ENCODE assay signal across 7 cellular contexts in genomic region chr2:108786354-108787208, GRCh38. TPM values are rescaled to one million over a fixed set of nuclear protein-coding genes. Genes with fewer than 3 reads are reported as not detected.
DNase-seq lines count a peak whose midpoint lies in the region; ATAC-seq, FAIRE-seq and TF ChIP-seq lines count a peak whose summit lies in the region.

A gene with protein sequence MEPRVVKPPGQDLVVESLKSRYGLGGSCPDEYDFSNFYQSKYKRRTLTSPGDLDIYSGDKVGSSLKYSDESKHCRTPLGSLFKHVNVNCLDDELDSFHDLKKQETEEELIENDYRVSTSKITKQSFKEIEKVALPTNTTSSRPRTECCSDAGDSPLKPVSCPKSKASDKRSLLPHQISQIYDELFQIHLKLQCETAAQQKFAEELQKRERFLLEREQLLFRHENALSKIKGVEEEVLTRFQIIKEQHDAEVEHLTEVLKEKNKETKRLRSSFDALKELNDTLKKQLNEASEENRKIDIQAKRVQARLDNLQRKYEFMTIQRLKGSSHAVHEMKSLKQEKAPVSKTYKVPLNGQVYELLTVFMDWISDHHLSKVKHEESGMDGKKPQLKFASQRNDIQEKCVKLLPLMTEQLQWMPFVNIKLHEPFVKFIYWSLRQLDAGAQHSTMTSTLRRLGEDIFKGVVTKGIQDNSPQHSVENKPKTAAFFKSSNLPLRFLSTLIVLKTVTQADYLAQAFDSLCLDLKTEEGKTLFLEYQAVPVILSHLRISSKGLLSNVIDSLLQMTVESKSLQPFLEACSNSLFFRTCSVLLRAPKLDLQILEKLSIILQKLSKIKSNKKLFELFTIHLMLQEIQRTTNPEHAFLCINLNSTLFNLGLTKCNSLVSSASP (plus strand): TSS chr2:108786771. CDS start chr2:108786823, 52 bp downstream.

- TF ChIP-seq CTCF in astrocyte (IDR thresholded peaks at IDR 0.05; ENCODE audit: insufficient read depth, low read depth, low read length) (no peak), retinal pigment epithelial cell (conservative IDR thresholded peaks at IDR 0.05; ENCODE audit: low read depth, low read length) (no peak)

- H3K4me1 ChIP-seq in astrocyte (ENCODE audit: insufficient read depth, low read length) = no peaks in the 10 kb centered on the region

- DNase-seq in GM18507 (ENCODE audit: extremely low spot score, insufficient read length, low read depth) = peak; percentile 88
- DNase-seq in NCI-H1930 (lab: John Stamatoyannopoulos, UW) = peak; percentile 82 to 86
- DNase-seq in T-helper 22 cell (ENCODE audit: low read depth) = peak; percentile 80
- peak; percentile 76 for DNase-seq in astrocyte (ENCODE audit: low read depth)
- peak in 50 of 51 donors; percentile 21 to 86 (median 61) for DNase-seq in hypothalamus (lab: John Stamatoyannopoulos, UW)
- peak; percentile 64 for DNase-seq in retinal pigment epithelial cell (ENCODE audit: low read depth)

- FAIRE-seq in GM18507 (lab: Jason Lieb, UNC) (peak; percentile 96), astrocyte (lab: Jason Lieb, UNC) (peak; percentile 17)

- peak within 1 kb of the TSS; percentile 87 for H3K27ac Mint-ChIP-seq in astrocyte (ENCODE audit: unreplicated experiment)

- peaks cover 14% of the 10 kb centered on the region for H3K79me2 ChIP-seq in astrocyte (ENCODE audit: insufficient read depth, low read length)

- no peaks in the 10 kb centered on the region for H4K20me1 ChIP-seq in astrocyte (ENCODE audit: insufficient read depth, low read length)

- H3K36me3 ChIP-seq in astrocyte (ENCODE audit: insufficient read depth, low read length) = peaks cover 17% of the 10 kb centered on the region

- H3K4me3 ChIP-seq in astrocyte (ENCODE audit: insufficient read depth, low read depth, low read length) (peak within 1 kb of the TSS; percentile 76), retinal pigment epithelial cell (ENCODE audit: low read length) (peak within 1 kb of the TSS; percentile 70)

- peaks cover 11% of the 10 kb centered on the region for H3K4me1 Mint-ChIP-seq in astrocyte (ENCODE audit: low read depth, unreplicated experiment)

- H3K9me3 ChIP-seq in astrocyte (ENCODE audit: insufficient read depth, low read depth, low read length) = no peaks in the 10 kb centered on the region

- ATAC-seq in HG02943 (IDR thresholded peaks at IDR 0.05; ENCODE audit: low read depth, unreplicated experiment) = peak; percentile 96

- H3K4me3 Mint-ChIP-seq in astrocyte (ENCODE audit: unreplicated experiment) = peak within 1 kb of the TSS; percentile 95

- peak within 1 kb of the TSS; percentile 94 for H3K27ac ChIP-seq in astrocyte (ENCODE audit: low read depth, low read length)

- H3K27me3 ChIP-seq in astrocyte (ENCODE audit: insufficient read depth, low read length) = no peaks in the 10 kb centered on the region

- peak within 1 kb of the TSS; percentile 99 for H3K4me2 ChIP-seq in astrocyte (ENCODE audit: low read length)

- H3K27me3 Mint-ChIP-seq in astrocyte (ENCODE audit: low read depth, unreplicated experiment) = no peaks in the 10 kb centered on the region

- H3K9me3 Mint-ChIP-seq in astrocyte (ENCODE audit: unreplicated experiment) = no peaks in the 10 kb centered on the region

- no peaks in the 10 kb centered on the region for H3K36me3 Mint-ChIP-seq in astrocyte (ENCODE audit: low read depth, unreplicated experiment)

- peak within 1 kb of the TSS; percentile 91 for H3K9ac ChIP-seq in astrocyte (ENCODE audit: low read length)

- peak within 1 kb of the TSS; percentile 76 for H2AFZ ChIP-seq in astrocyte (ENCODE audit: low read depth, low read length)

RNA-seq across cellular contexts. Expression of the gene that starts here (rescaled TPM):
- 5.2 and 6.1 TPM in 2 replicates for total RNA-seq in astrocyte

Comparison
In these comparisons a context has a peak if more than half of its experiments do, and no peak if none do; other contexts are left out.
1. Peak in every context shown above with its lines: DNase-seq, ATAC-seq, H3K4me3 ChIP-seq and H3K27ac ChIP-seq.